28 cellular contexts compared by ENCODE assay signal in genomic region chr7:125406111-125406510, GRCh38.
"Had no signal": no experiment of that assay in that cellular context is flagged by ENCODE, and none has a peak within 500 bp of the region (broad histone marks: within the 10 kb centered on the region; RNA-seq: fewer than 3 reads in every experiment).

No MANE protein-coding gene starts in this region.

- H3K4me2 ChIP-seq: hepatocyte, neural progenitor cell, smooth muscle cell had no signal

- H3K27ac Mint-ChIP-seq: effector memory CD8-positive, alpha-beta T cell; mesothelial cell of epicardium; naive B cell; nephron; neural progenitor cell; stimulated activated effector memory CD8-positive, alpha-beta T cell treated with anti-CD3 and anti-CD28 coated beads, Interleukin-12 subunit alpha, Interleukin-12 subunit beta, amount 100 ng/mL, for 72 hours had no signal

- H3K4me3 ChIP-seq: gastrocnemius medialis, heart left ventricle, hepatocyte, lung, mucosa of descending colon, neural progenitor cell, prostate gland, right atrium auricular region, smooth muscle cell, stomach, thyroid gland, vagina had no signal

- H3K9me3 Mint-ChIP-seq: nephron, neural progenitor cell had no signal

- ATAC-seq: effector memory CD8-positive, alpha-beta T cell; gastrocnemius medialis; heart left ventricle; left lobe of liver; mucosa of descending colon; sciatic nerve; stimulated activated effector memory CD8-positive, alpha-beta T cell treated with anti-CD3 and anti-CD28 coated beads, Interleukin-12 subunit alpha, Interleukin-12 subunit beta, amount 100 ng/mL, for 72 hours had no signal

- H3K27ac ChIP-seq: gastrocnemius medialis, heart left ventricle, hepatocyte, neural progenitor cell, prostate gland, right atrium auricular region, stomach, thyroid gland, vagina had no signal

- H2AFZ ChIP-seq: hepatocyte, neural progenitor cell had no signal

- H3K9ac ChIP-seq: neural progenitor cell had no signal

- H3K36me3 Mint-ChIP-seq: mesothelial cell of epicardium; naive B cell; neural progenitor cell; stimulated activated effector memory CD8-positive, alpha-beta T cell treated with anti-CD3 and anti-CD28 coated beads, Interleukin-12 subunit alpha, Interleukin-12 subunit beta, amount 100 ng/mL, for 72 hours had no signal

- H3K27me3 Mint-ChIP-seq: effector memory CD8-positive, alpha-beta T cell; naive B cell had no signal

- H3K4me3 Mint-ChIP-seq: effector memory CD8-positive, alpha-beta T cell; mesothelial cell of epicardium; naive B cell; nephron; neural progenitor cell; stimulated activated effector memory CD8-positive, alpha-beta T cell treated with anti-CD3 and anti-CD28 coated beads, Interleukin-12 subunit alpha, Interleukin-12 subunit beta, amount 100 ng/mL, for 72 hours had no signal

- H3K4me1 ChIP-seq: gastrocnemius medialis, heart left ventricle, neural progenitor cell, prostate gland, right atrium auricular region, stomach, thyroid gland, vagina had no signal

- H3K27me3 ChIP-seq: gastrocnemius medialis, heart left ventricle, hepatocyte, neural progenitor cell, right atrium auricular region, stomach, thyroid gland, vagina had no signal

- H3K36me3 ChIP-seq: gastrocnemius medialis, heart left ventricle, neural progenitor cell, prostate gland, right atrium auricular region, stomach, thyroid gland, vagina had no signal

- H3K4me1 Mint-ChIP-seq: mesothelial cell of epicardium; naive B cell; nephron; neural progenitor cell; stimulated activated effector memory CD8-positive, alpha-beta T cell treated with anti-CD3 and anti-CD28 coated beads, Interleukin-12 subunit alpha, Interleukin-12 subunit beta, amount 100 ng/mL, for 72 hours had no signal

- H3K9me3 ChIP-seq: gastrocnemius medialis, heart left ventricle, prostate gland, right atrium auricular region, stomach, thyroid gland, vagina had no signal

- DNase-seq: cortex of kidney; effector memory CD8-positive, alpha-beta T cell; foreskin fibroblast; gastrocnemius medialis; heart left ventricle; kidney; mesenchymal stem cell; mucosa of descending colon; naive B cell; stimulated activated CD4-positive, alpha-beta T cell treated with anti-CD3 and anti-CD28 coated beads, Interleukin-2, amount 100 ng/mL, for 24 hours; stimulated activated CD4-positive, alpha-beta T cell treated with anti-CD3 and anti-CD28 coated beads, Interleukin-4, amount 100 ng/mL, for 24 hours; stimulated activated naive CD4-positive, alpha-beta T cell treated with Interleukin-2 at 50 U/mL for 16 hours; stomach; thyroid gland; trophoblast cell had no signal

- FAIRE-seq: endometrium, kidney had no signal

- H3K79me2 ChIP-seq: hepatocyte had no signal
